In genomic region chr15:84595660-84596059, GRCh38 we compare ENCODE assay signal across 1 cellular context.
TF ChIP-seq lines count a peak whose summit lies in the region.

No MANE protein-coding gene starts in this region.

TF ChIP-seq in K562, 482 proteins besides CTCF, POLR2A, EP300 and RAD21:
- TF ChIP-seq ZFP36 (IDR thresholded peaks at IDR 0.05; ENCODE audit: low read depth, low read length, partially characterized antibody) (peak; percentile 10), TAF9B (IDR thresholded peaks at IDR 0.05; ENCODE audit: partially characterized antibody) (no peak)
TF ChIP-seq in K562: peak in this region for 1.
